In the genomic region with DNA sequence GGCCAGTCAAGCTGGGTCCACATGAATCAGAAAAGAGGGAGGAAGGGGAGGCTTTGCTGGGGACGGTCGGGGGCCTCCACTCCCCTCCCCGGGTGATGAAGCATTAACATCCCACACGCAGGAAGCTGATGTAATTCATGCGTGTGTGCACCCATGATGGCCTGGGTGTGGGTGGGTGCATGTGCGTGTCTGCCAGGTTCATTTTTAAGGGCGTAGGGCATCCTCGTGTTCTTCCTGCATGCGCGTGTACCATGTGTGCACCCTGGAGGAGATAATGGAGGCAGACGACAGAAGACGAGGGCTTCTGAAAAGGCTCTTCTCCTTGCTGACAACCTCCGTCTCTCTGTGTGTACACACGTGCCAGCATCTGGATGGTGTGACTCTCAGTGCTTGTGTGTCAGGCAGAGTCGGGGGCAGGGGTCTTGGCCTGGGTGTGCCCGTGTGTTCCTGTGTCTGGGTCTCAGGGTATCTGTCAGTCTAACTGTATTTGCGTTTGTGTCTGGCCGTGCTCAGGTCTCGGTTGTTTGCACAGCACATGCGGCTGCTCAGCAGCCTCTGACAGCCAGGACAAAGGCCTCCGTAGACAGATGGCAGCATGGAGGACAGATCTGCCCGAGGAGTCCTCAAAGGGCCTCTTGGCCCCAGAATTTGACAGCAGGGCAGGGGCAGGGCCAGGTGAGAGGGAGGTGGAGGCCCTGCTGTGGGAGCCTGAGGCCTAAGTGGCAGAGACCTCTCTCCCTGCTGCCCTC, we compare ENCODE assay signal across 13 cellular contexts. TPM values are rescaled to one million over a fixed set of nuclear protein-coding genes. Genes with fewer than 3 reads are reported as not detected.
DNase-seq lines count a peak whose midpoint lies in the region; ATAC-seq and TF ChIP-seq lines count a peak whose summit lies in the region.
"Had no signal": no experiment of that assay in that cellular context is flagged by ENCODE, and none has a peak within 500 bp of the region (broad histone marks: within the 10 kb centered on the region; RNA-seq: fewer than 3 reads in every experiment).

No MANE protein-coding gene starts in this region.

- H3K36me3 Mint-ChIP-seq in CD4-positive, alpha-beta memory T cell: no peaks in the 10 kb centered on the region

- H3K4me3 Mint-ChIP-seq in CD4-positive, alpha-beta memory T cell: no peak overlapping the region
- H3K4me3 Mint-ChIP-seq: T-helper 1 cell treated with Interleukin-12 subunit alpha and Interleukin-12 subunit beta and Interleukin-4 antibody, amounts not matched to agents 30 μg/mL and 1 μg/mL, for 36 hours had no signal

- WGBS in aorta, 2 donors: 58 to 72% methylated on average over 22 of the region's 22 CpGs

- H3K4me3 ChIP-seq in left ventricle myocardium inferior (no peak overlapping the region), aorta (ENCODE audit: low read length in 2 of 2) (no peak overlapping the region)
- H3K4me3 ChIP-seq in CD4-positive, alpha-beta memory T cell (ENCODE audit: low read length in 2 of 2): no peak overlapping the region

- H3K36me3 ChIP-seq in left ventricle myocardium inferior (no peaks in the 10 kb centered on the region), aorta (ENCODE audit: control insufficient read depth in 1 of 2, insufficient read depth in 2 of 2, low read length in 1 of 2) (no peaks in the 10 kb centered on the region)
- no peaks in the 10 kb centered on the region for H3K36me3 ChIP-seq in CD4-positive, alpha-beta memory T cell (ENCODE audit: insufficient read depth, low read length)
- H3K36me3 ChIP-seq: BE2C had no signal

- peak overlapping the region; percentile 75 for H3K27ac ChIP-seq in left ventricle myocardium inferior (replicated peaks)
- no peak overlapping the region for H3K27ac ChIP-seq in aorta (ENCODE audit: low read depth in 1 of 2, low read length in 2 of 2)
- H3K27ac ChIP-seq in CD4-positive, alpha-beta memory T cell (ENCODE audit: low read depth, low read length): no peak overlapping the region

- H3K4me1 ChIP-seq in left ventricle myocardium inferior: peaks cover 74% of the 10 kb centered on the region
- no peaks in the 10 kb centered on the region for H3K4me1 ChIP-seq in aorta (ENCODE audit: control insufficient read depth in 1 of 2, insufficient read depth in 2 of 2, low read length in 2 of 2)
- peaks cover 15% of the 10 kb centered on the region for H3K4me1 ChIP-seq in CD4-positive, alpha-beta memory T cell (ENCODE audit: insufficient read depth, low read length)
- H3K4me1 ChIP-seq: BE2C had no signal

- intact Hi-C loops in left ventricle myocardium inferior (cut with micrococcal nuclease) (no loop called here), Right ventricle myocardium superior (cut with DNase I) (no loop called here), head of caudate nucleus (cut with DNase I) (no loop called here), aorta (cut with DNase I) (no loop called here)
- intact Hi-C loops in CD4-positive, alpha-beta memory T cell (cut with micrococcal nuclease): no loop called here

- CTCF ChIA-PET in CD4-positive, alpha-beta memory T cell (lab: Charles Lee; ENCODE audit: partially characterized antibody): no interaction called here

- POLR2A ChIA-PET in CD4-positive, alpha-beta memory T cell (lab: Charles Lee; ENCODE audit: partially characterized antibody): no interaction called here

- ATAC-seq in Right ventricle myocardium superior (ENCODE audit: poor library complexity) (no peak), aorta (ENCODE audit: low FRiP score) (no peak), GM21529 (IDR thresholded peaks at IDR 0.05; ENCODE audit: unreplicated experiment) (no peak), HG03378 (IDR thresholded peaks at IDR 0.05; ENCODE audit: unreplicated experiment) (no peak)
- ATAC-seq: PC-3 had no signal

- TF ChIP-seq CTCF in left ventricle myocardium inferior (IDR thresholded peaks at IDR 0.05; ENCODE audit: borderline replicate concordance): no peak

- H3K9me3 Mint-ChIP-seq in CD4-positive, alpha-beta memory T cell: no peaks in the 10 kb centered on the region
- H3K9me3 Mint-ChIP-seq: T-helper 1 cell treated with Interleukin-12 subunit alpha and Interleukin-12 subunit beta and Interleukin-4 antibody, amounts not matched to agents 30 μg/mL and 1 μg/mL, for 36 hours had no signal

- no peak overlapping the region for H3K27ac Mint-ChIP-seq in CD4-positive, alpha-beta memory T cell
- H3K27ac Mint-ChIP-seq: T-helper 1 cell treated with Interleukin-12 subunit alpha and Interleukin-12 subunit beta and Interleukin-4 antibody, amounts not matched to agents 30 μg/mL and 1 μg/mL, for 36 hours had no signal

- H3K27me3 ChIP-seq in left ventricle myocardium inferior (ENCODE audit: low read depth) (peaks cover 75% of the 10 kb centered on the region), aorta (ENCODE audit: control insufficient read depth in 1 of 2, insufficient read depth in 2 of 2, low read length in 1 of 2) (peaks cover 0 to 2% of the 10 kb centered on the region in 2 donors)
- peaks cover 9% of the 10 kb centered on the region for H3K27me3 ChIP-seq in CD4-positive, alpha-beta memory T cell (ENCODE audit: insufficient read depth, low read length)
- H3K27me3 ChIP-seq: BE2C had no signal

- DNase-seq in left ventricle myocardium inferior (no peak), Right ventricle myocardium superior (no peak), NCI-H774 (lab: John Stamatoyannopoulos, UW) (peak; percentile 8), head of caudate nucleus (peak in 29 of 42 donors; percentile 38 to 84 (median 66)), aorta (peak; percentile 34 to 65)
- DNase-seq in CD4-positive, alpha-beta memory T cell: no peak
- DNase-seq: BE2C, KG1, NCI-H2081 treated with DMSO at 0.1 percent for 48 hours, PC-3 had no signal

- H3K4me1 Mint-ChIP-seq in CD4-positive, alpha-beta memory T cell: peaks cover 0 to 13% (median 3%) of the 10 kb centered on the region in 4 donors

- H3K27me3 Mint-ChIP-seq in CD4-positive, alpha-beta memory T cell: peaks cover 21 to 24% of the 10 kb centered on the region in 2 donors

- H3K9me3 ChIP-seq in left ventricle myocardium inferior (replicated peaks): no peaks in the 10 kb centered on the region
- no peaks in the 10 kb centered on the region for H3K9me3 ChIP-seq in aorta (ENCODE audit: control insufficient read depth, low read length)
- no peaks in the 10 kb centered on the region for H3K9me3 ChIP-seq in CD4-positive, alpha-beta memory T cell (ENCODE audit: control insufficient read depth in 1 of 2, low read length in 2 of 2)
- H3K9me3 ChIP-seq: BE2C had no signal

RNA-seq across cellular contexts. Expression of a gene that starts 2.4 kb away (rescaled TPM):
- total RNA-seq in left ventricle myocardium inferior: 6.2 TPM
- 3.7 TPM for total RNA-seq in Right ventricle myocardium superior
- under 1 TPM; 0.58 to 0.84 TPM for total RNA-seq in aorta
- 1 to 10 TPM in 1 of 2 donors, under 1 TPM in 1; 0.33 to 4.9 TPM for polyA plus RNA-seq in aorta
- under 1 TPM; 0.23 to 0.72 TPM for total RNA-seq in CD4-positive, alpha-beta memory T cell
- not detected for polyA plus RNA-seq in CD4-positive, alpha-beta memory T cell

Comparison
In these comparisons a context has a peak if more than half of its experiments do, and no peak if none do; other contexts are left out.
1. DNase-seq: peak in NCI-H774 (single experiment), head of caudate nucleus (29 of 42) and aorta (2 of 2); none in left ventricle myocardium inferior (single experiment), Right ventricle myocardium superior (single experiment) and CD4-positive, alpha-beta memory T cell (0 of 5).